11 cellular contexts compared by ENCODE assay signal in the genomic region with DNA sequence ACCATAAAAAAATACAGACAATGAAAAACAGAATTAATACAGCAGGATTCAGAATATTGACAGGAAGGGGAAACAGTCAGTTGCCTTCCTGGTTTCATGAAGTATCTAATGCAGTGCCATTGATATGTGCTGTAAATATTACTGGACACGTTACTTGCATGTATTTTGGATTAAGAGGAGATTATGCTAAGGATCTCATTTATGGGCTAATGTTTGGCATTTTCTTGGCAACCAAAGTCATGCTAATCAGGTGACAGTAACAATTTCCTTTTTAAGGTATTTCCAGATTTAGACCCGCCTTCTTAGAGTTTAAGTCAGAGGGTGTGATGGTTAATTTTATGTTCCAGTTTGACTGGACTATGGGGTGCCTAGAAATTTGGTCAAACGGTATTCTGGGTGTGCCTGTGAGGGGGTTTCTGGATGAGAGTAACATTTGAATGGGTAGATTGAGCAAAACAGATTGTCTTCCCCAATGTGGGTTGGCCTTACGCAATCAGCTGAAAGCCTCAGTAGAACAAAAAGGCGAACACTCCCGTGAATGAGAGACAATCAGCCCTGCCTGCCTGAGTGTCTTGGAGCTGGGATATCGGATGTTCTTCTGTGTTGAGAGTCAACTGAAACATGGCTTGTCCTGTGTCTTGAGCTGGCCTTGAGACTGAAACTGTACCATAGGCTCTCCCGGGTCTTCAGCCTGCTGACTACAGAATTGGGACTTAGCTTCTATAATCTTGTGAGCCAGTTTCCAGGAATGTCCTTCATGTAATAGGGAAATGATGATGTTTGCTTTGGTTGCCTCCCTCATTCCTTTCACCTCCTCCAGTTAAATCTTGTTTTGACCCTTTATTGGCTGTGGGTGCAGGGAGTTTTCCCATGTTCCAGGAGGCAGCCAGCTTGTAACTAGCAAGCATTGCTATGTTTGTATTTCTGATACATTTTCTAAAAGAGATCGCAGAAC. TPM values are rescaled to one million over a fixed set of nuclear protein-coding genes. Genes with fewer than 3 reads are reported as not detected.
DNase-seq lines count a peak whose midpoint lies in the region; ATAC-seq and TF ChIP-seq lines count a peak whose summit lies in the region.
"Had no signal": no experiment of that assay in that cellular context is flagged by ENCODE, and none has a peak within 500 bp of the region (broad histone marks: within the 10 kb centered on the region; RNA-seq: fewer than 3 reads in every experiment).

No MANE protein-coding gene starts in this region.

- WGBS in smooth muscle cell (ENCODE audit: low lambda C conversion rate), result 76% methylated on average over 9 of the region's 9 CpGs

- H3K79me2 ChIP-seq in smooth muscle cell (ENCODE audit: low read depth), result no peaks in the 10 kb centered on the region

- no peaks in the 10 kb centered on the region for H4K20me1 ChIP-seq in smooth muscle cell (ENCODE audit: low read depth)

- peak overlapping the region; percentile 59 for H3K4me2 ChIP-seq in smooth muscle cell

- H3K27me3 ChIP-seq in RWPE2 (ENCODE audit: insufficient read depth, poor library complexity, severe bottlenecking) (no peaks in the 10 kb centered on the region), smooth muscle cell (ENCODE audit: low read depth) (no peaks in the 10 kb centered on the region)

- TF ChIP-seq CTCF in RWPE2 (IDR thresholded peaks at IDR 0.05; ENCODE audit: poor library complexity, severe bottlenecking), result no peak
- no peak for TF ChIP-seq CTCF in fibroblast of mammary gland (conservative IDR thresholded peaks at IDR 0.05; ENCODE audit: control insufficient read depth, insufficient read depth, low read depth, low read length)
- no peak for TF ChIP-seq CTCF in smooth muscle cell (IDR thresholded peaks at IDR 0.05; ENCODE audit: borderline replicate concordance, insufficient read depth, poor library complexity, severe bottlenecking)

- H3K4me1 ChIP-seq in RWPE2 (ENCODE audit: insufficient read depth, poor library complexity, severe bottlenecking) (peaks cover 94% of the 10 kb centered on the region), smooth muscle cell (ENCODE audit: low read depth) (peaks cover 5% of the 10 kb centered on the region)

- ATAC-seq in RWPE2 (ENCODE audit: low read depth) (peak; percentile 26), GM19395 (IDR thresholded peaks at IDR 0.05; ENCODE audit: unreplicated experiment) (no peak)

- H3K27ac ChIP-seq in RWPE2 (ENCODE audit: poor library complexity, severe bottlenecking), result peak overlapping the region; percentile 100
- peak overlapping the region; percentile 65 for H3K27ac ChIP-seq in smooth muscle cell (ENCODE audit: low read depth)
- H3K27ac ChIP-seq: 22Rv1, cardiac muscle cell had no signal

- H3K36me3 ChIP-seq in RWPE2 (ENCODE audit: low read depth), result peaks cover 11% of the 10 kb centered on the region
- H3K36me3 ChIP-seq in smooth muscle cell (ENCODE audit: low read depth), result no peaks in the 10 kb centered on the region
- H3K36me3 ChIP-seq: cardiac muscle cell had no signal

- H3K9ac ChIP-seq in smooth muscle cell (ENCODE audit: low read depth), result peak overlapping the region; percentile 22

- H3K9me3 ChIP-seq in RWPE2 (ENCODE audit: severe bottlenecking), result no peaks in the 10 kb centered on the region
- no peaks in the 10 kb centered on the region for H3K9me3 ChIP-seq in smooth muscle cell (replicated peaks; ENCODE audit: low read depth)

- H2AFZ ChIP-seq in smooth muscle cell (ENCODE audit: low read depth), result peak overlapping the region; percentile 67

- peak; percentile 74 for DNase-seq in SIG-M5 treated with dmso at 0.1 percent for 504 hours (lab: John Stamatoyannopoulos, UW; ENCODE audit: unreplicated experiment)
- no peak for DNase-seq in SIG-M5 (lab: John Stamatoyannopoulos, UW)
- DNase-seq in RWPE2 (ENCODE audit: low spot score), result no peak
- DNase-seq in fibroblast of mammary gland (ENCODE audit: low read depth), result peak; percentile 85
- DNase-seq in smooth muscle cell (lab: John Stamatoyannopoulos, UW; ENCODE audit: unreplicated experiment), result no peak
- DNase-seq in activated gamma-delta T cell (lab: John Stamatoyannopoulos, UW), result no peak
- DNase-seq in ureter (ENCODE audit: low spot score), result no peak
- DNase-seq: SHP77 had no signal

- peaks cover 21% of the 10 kb centered on the region for H3F3A ChIP-seq in smooth muscle cell (ENCODE audit: low read depth)

- H3K4me3 ChIP-seq in RWPE2 (ENCODE audit: severe bottlenecking) (no peak overlapping the region), fibroblast of mammary gland (ENCODE audit: control insufficient read depth, low read depth, low read length) (no peak overlapping the region), smooth muscle cell (no peak overlapping the region)
- H3K4me3 ChIP-seq: cardiac muscle cell had no signal

RNA-seq across cellular contexts. Expression of gene SQOR, which starts 10.5 kb away (rescaled TPM):
- 9.9 and 10.9 TPM in 2 replicates for total RNA-seq in smooth muscle cell
- 9.4 and 14.0 TPM in 2 replicates for polyA plus RNA-seq in smooth muscle cell
- 51.6 TPM for total RNA-seq in ureter

RNA-seq across cellular contexts. Expression of gene BLOC1S6, which starts 58.1 kb away (rescaled TPM):
- total RNA-seq in smooth muscle cell, result 50.3 and 81.6 TPM in 2 replicates
- polyA plus RNA-seq in smooth muscle cell, result 30.4 and 34.8 TPM in 2 replicates
- 34.1 TPM for total RNA-seq in ureter

Comparison
In these comparisons a context has a peak if more than half of its experiments do, and no peak if none do; other contexts are left out.
1. DNase-seq: peak in SIG-M5 treated with dmso at 0.1 percent for 504 hours (single experiment) and fibroblast of mammary gland (single experiment); none in SIG-M5 (single experiment), RWPE2 (single experiment), smooth muscle cell (single experiment), activated gamma-delta T cell (single experiment) and ureter (single experiment).